27 cellular contexts compared by ENCODE assay signal in genomic region chr9:21286654-21287053, GRCh38. TPM values are rescaled to one million over a fixed set of nuclear protein-coding genes. Genes with fewer than 3 reads are reported as not detected.
"Had no signal": no experiment of that assay in that cellular context is flagged by ENCODE, and none has a peak within 500 bp of the region (broad histone marks: within the 10 kb centered on the region; RNA-seq: fewer than 3 reads in every experiment).

No MANE protein-coding gene starts in this region.

- H3K27ac ChIP-seq: adrenal gland, breast epithelium, SJCRH30 had no signal

- ATAC-seq: activated CD8-positive, alpha-beta T cell treated with anti-CD3 and anti-CD28 coated beads, Interleukin-2, amount 10 ng/mL, durations not matched to agents 7 days and 5 days; T-helper 17 cell; WTC11 had no signal

- H3K27me3 ChIP-seq: adrenal gland, breast epithelium, SJCRH30 had no signal

- H3K36me3 ChIP-seq: adrenal gland, breast epithelium, MG63, SJCRH30 had no signal

- DNase-seq: activated CD4-positive, alpha-beta T cell treated with anti-CD3 and anti-CD28 coated beads for 48 hours; activated CD4-positive, alpha-beta T cell treated with anti-CD3 and anti-CD28 coated beads, Interleukin-2, amount 50 U/mL, for 4 hours; activated CD4-positive, CD25-positive, alpha-beta regulatory T cell treated with anti-CD3 and anti-CD28 coated beads, Interleukin-2, amount 50 U/mL, for 72 hours; activated CD8-positive, alpha-beta memory T cell treated with anti-CD3 and anti-CD28 coated beads, Interleukin-2, amount 50 U/mL, for 48 hours; activated CD8-positive, alpha-beta T cell treated with anti-CD3 and anti-CD28 coated beads, Interleukin-2, amount 10 ng/mL, durations not matched to agents 7 days and 5 days; activated naive CD4-positive, alpha-beta T cell treated with anti-CD3 and anti-CD28 coated beads, Interleukin-2, amount 50 U/mL, for 16 hours; activated naive CD8-positive, alpha-beta T cell treated with anti-CD3 and anti-CD28 coated beads, Interleukin-2, amount 10 ng/mL, durations not matched to agents 7 days and 5 days; activated T-cell treated with anti-CD3 and anti-CD28 coated beads, Interleukin-2, amount 50 U/mL, for 1 hour; adrenal gland; anterior cingulate cortex; caudate nucleus; MG63; NCI-H1092 treated with DMSO at 0.1 percent for 48 hours; NCI-H1436; NCI-H1694 treated with DMSO at 0.1 percent for 48 hours; NCI-H2029 treated with DMSO at 0.1 percent for 48 hours; NCI-H510A treated with DMSO at 0.1 percent for 48 hours; NCI-H69; SJCRH30; SK-N-SH; T-helper 17 cell; T-helper 9 cell had no signal

- H3K4me1 ChIP-seq: adrenal gland, breast epithelium, SJCRH30 had no signal

- H3K4me3 ChIP-seq: adrenal gland, breast epithelium, MG63, SJCRH30 had no signal

- H3K9me3 ChIP-seq: adrenal gland, breast epithelium, MG63, SJCRH30, SK-N-SH had no signal

RNA-seq across cellular contexts. Expression of gene IFNA5, which starts 18.5 kb away (rescaled TPM):
- total RNA-seq: activated CD8-positive, alpha-beta T cell treated with anti-CD3 and anti-CD28 coated beads, Interleukin-2, amount 10 ng/mL, durations not matched to agents 7 days and 5 days; adrenal gland; cerebellum; OCI-LY7; RPMI7951; SJCRH30; T-helper 17 cell; WTC11 had no signal
- polyA plus RNA-seq: adrenal gland, SK-N-SH had no signal

RNA-seq across cellular contexts. Expression of gene IFNA14, which starts 46.8 kb away (rescaled TPM):
- total RNA-seq: activated CD8-positive, alpha-beta T cell treated with anti-CD3 and anti-CD28 coated beads, Interleukin-2, amount 10 ng/mL, durations not matched to agents 7 days and 5 days; activated naive CD8-positive, alpha-beta T cell treated with anti-CD3 and anti-CD28 coated beads, Interleukin-2, amount 10 ng/mL, durations not matched to agents 7 days and 5 days; adrenal gland; breast epithelium; cerebellum; OCI-LY7; RPMI7951; SJCRH30; T-helper 17 cell; WTC11 had no signal
- polyA plus RNA-seq: adrenal gland, SK-N-SH had no signal

RNA-seq across cellular contexts. Expression of gene IFNA17, which starts 58.6 kb away (rescaled TPM):
- total RNA-seq: activated CD8-positive, alpha-beta T cell treated with anti-CD3 and anti-CD28 coated beads, Interleukin-2, amount 10 ng/mL, durations not matched to agents 7 days and 5 days; activated naive CD8-positive, alpha-beta T cell treated with anti-CD3 and anti-CD28 coated beads, Interleukin-2, amount 10 ng/mL, durations not matched to agents 7 days and 5 days; adrenal gland; breast epithelium; cerebellum; OCI-LY7; RPMI7951; SJCRH30; T-helper 17 cell; WTC11 had no signal
- polyA plus RNA-seq: adrenal gland, SK-N-SH had no signal
